ENCODE assay signal across 1 cellular context in genomic region chr3:52775877-52776276, GRCh38.
TF ChIP-seq lines count a peak whose summit lies in the region.

No MANE protein-coding gene starts in this region.

TF ChIP-seq in GM23338, 12 proteins besides CTCF, POLR2A, EP300 and RAD21 (continued from another document):
- TF ChIP-seq REST (IDR thresholded peaks at IDR 0.05; ENCODE audit: unreplicated experiment) = no peak
- TF ChIP-seq ZNF331 (CRISPR knock-in tag; IDR thresholded peaks at IDR 0.05; ENCODE audit: low read depth) = no peak
- no peak for TF ChIP-seq CREB1 (CRISPR knock-in tag; IDR thresholded peaks at IDR 0.05; ENCODE audit: low read depth)
- TF ChIP-seq EZH2phosphoT487 (IDR thresholded peaks at IDR 0.05; ENCODE audit: unreplicated experiment) = no peak
- TF ChIP-seq JUNB (IDR thresholded peaks at IDR 0.05; ENCODE audit: unreplicated experiment) = no peak
- TF ChIP-seq ZNF114 (CRISPR knock-in tag; IDR thresholded peaks at IDR 0.05) = no peak
- no peak for TF ChIP-seq NANOG (IDR thresholded peaks at IDR 0.05; ENCODE audit: borderline replicate concordance)
- no peak for TF ChIP-seq POLR2AphosphoS5 (IDR thresholded peaks at IDR 0.05; ENCODE audit: low read depth)
- TF ChIP-seq ZNF462 (CRISPR knock-in tag; IDR thresholded peaks at IDR 0.05) = no peak
- TF ChIP-seq STAT1 (IDR thresholded peaks at IDR 0.05; ENCODE audit: unreplicated experiment) = no peak
- no peak for TF ChIP-seq EZH2 (IDR thresholded peaks at IDR 0.05; ENCODE audit: low read depth, unreplicated experiment)
